ENCODE assay signal across 16 cellular contexts in the genomic region with DNA sequence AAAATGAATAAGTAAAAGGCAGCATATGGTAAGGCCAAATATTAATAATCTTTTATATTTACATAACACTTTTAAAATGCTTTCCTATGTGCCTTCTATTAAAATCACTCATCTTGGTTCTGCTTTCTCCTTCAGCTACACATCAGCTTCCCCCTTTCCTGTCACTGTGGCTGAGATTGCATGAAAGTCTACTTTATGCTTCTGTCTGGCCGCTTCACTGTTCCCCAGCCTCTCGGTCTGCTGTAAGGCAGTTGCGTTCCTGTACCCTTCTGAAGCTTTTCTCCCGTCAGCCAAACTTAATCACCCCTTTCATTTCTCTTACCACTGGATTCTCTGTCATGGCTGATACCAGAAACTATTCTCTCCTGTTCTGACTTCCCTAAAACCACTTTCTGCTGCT.
"Had no signal": no experiment of that assay in that cellular context is flagged by ENCODE, and none has a peak within 500 bp of the region (broad histone marks: within the 10 kb centered on the region; RNA-seq: fewer than 3 reads in every experiment).

No MANE protein-coding gene starts in this region.

- H3K4me1 Mint-ChIP-seq: activated CD4-positive, alpha-beta memory T cell treated with anti-CD3 and anti-CD28 coated beads, Interleukin-2, amount 10 ng/mL, durations not matched to agents 7 days and 5 days; activated naive CD4-positive, alpha-beta T cell treated with anti-CD3 and anti-CD28 coated beads, Interleukin-2, amount 10 ng/mL, durations not matched to agents 7 days and 5 days; memory B cell had no signal

- H3K9me3 Mint-ChIP-seq: activated CD4-positive, alpha-beta memory T cell treated with anti-CD3 and anti-CD28 coated beads, Interleukin-2, amount 10 ng/mL, durations not matched to agents 7 days and 5 days; activated naive CD4-positive, alpha-beta T cell treated with anti-CD3 and anti-CD28 coated beads, Interleukin-2, amount 10 ng/mL, durations not matched to agents 7 days and 5 days; activated T-cell treated with anti-CD3 and anti-CD28 coated beads, Interleukin-2, amount 50 U/mL, for 24 hours; memory B cell; naive thymus-derived CD4-positive, alpha-beta T cell had no signal

- H3K4me3 Mint-ChIP-seq: activated CD4-positive, alpha-beta memory T cell treated with anti-CD3 and anti-CD28 coated beads, Interleukin-2, amount 10 ng/mL, durations not matched to agents 7 days and 5 days; activated naive CD4-positive, alpha-beta T cell treated with anti-CD3 and anti-CD28 coated beads, Interleukin-2, amount 10 ng/mL, durations not matched to agents 7 days and 5 days; activated T-cell treated with anti-CD3 and anti-CD28 coated beads, Interleukin-2, amount 50 U/mL, for 24 hours; memory B cell; naive thymus-derived CD4-positive, alpha-beta T cell had no signal

- H3K27ac ChIP-seq: left lung, neutrophil, right atrium auricular region, tibial artery, uterus, VCaP had no signal

- H3K36me3 ChIP-seq: left lung, neutrophil, right atrium auricular region, tibial artery, uterus had no signal

- ATAC-seq: left lung; mucosa of descending colon; naive thymus-derived CD4-positive, alpha-beta T cell had no signal

- H3K27me3 Mint-ChIP-seq: activated CD4-positive, alpha-beta memory T cell treated with anti-CD3 and anti-CD28 coated beads, Interleukin-2, amount 10 ng/mL, durations not matched to agents 7 days and 5 days; activated naive CD4-positive, alpha-beta T cell treated with anti-CD3 and anti-CD28 coated beads, Interleukin-2, amount 10 ng/mL, durations not matched to agents 7 days and 5 days had no signal

- H3K4me3 ChIP-seq: left lung, mucosa of descending colon, right atrium auricular region, tibial artery, uterus had no signal

- H3K27ac Mint-ChIP-seq: activated CD4-positive, alpha-beta memory T cell treated with anti-CD3 and anti-CD28 coated beads, Interleukin-2, amount 10 ng/mL, durations not matched to agents 7 days and 5 days; activated naive CD4-positive, alpha-beta T cell treated with anti-CD3 and anti-CD28 coated beads, Interleukin-2, amount 10 ng/mL, durations not matched to agents 7 days and 5 days; activated T-cell treated with anti-CD3 and anti-CD28 coated beads, Interleukin-2, amount 50 U/mL, for 24 hours; memory B cell; naive thymus-derived CD4-positive, alpha-beta T cell had no signal

- H3K27me3 ChIP-seq: left lung, neutrophil, right atrium auricular region, tibial artery, uterus had no signal

- DNase-seq: activated CD4-positive, alpha-beta memory T cell treated with anti-CD3 and anti-CD28 coated beads, Interleukin-2, amount 10 ng/mL, durations not matched to agents 7 days and 5 days; activated naive CD4-positive, alpha-beta T cell treated with anti-CD3 and anti-CD28 coated beads, Interleukin-2, amount 10 ng/mL, durations not matched to agents 7 days and 5 days; activated T-cell treated with anti-CD3 and anti-CD28 coated beads, Interleukin-2, amount 50 U/mL, for 24 hours; left lung; mucosa of descending colon; naive thymus-derived CD4-positive, alpha-beta T cell; posterior cingulate gyrus; stimulated activated CD4-positive, alpha-beta T cell treated with anti-CD3 and anti-CD28 coated beads, Interleukin-4, amount 100 ng/mL, for 1 hour; stimulated activated naive CD4-positive, alpha-beta T cell; T1000; tibial artery; uterus had no signal

- H3K9me3 ChIP-seq: left lung, mucosa of descending colon, neutrophil, right atrium auricular region, tibial artery, uterus had no signal

- H3K36me3 Mint-ChIP-seq: activated naive CD4-positive, alpha-beta T cell treated with anti-CD3 and anti-CD28 coated beads, Interleukin-2, amount 10 ng/mL, durations not matched to agents 7 days and 5 days; memory B cell; naive thymus-derived CD4-positive, alpha-beta T cell had no signal

- H3K4me1 ChIP-seq: left lung, right atrium auricular region, tibial artery, uterus had no signal
